ENCODE assay signal across 8 cellular contexts in genomic region chr2:231713738-231714638, GRCh38. TPM values are rescaled to one million over a fixed set of nuclear protein-coding genes. Genes with fewer than 3 reads are reported as not detected.
A peak's percentile ranks its signal among the peaks of the same experiment; 100 is the strongest.
DNase-seq lines count a peak whose midpoint lies in the region; ATAC-seq and TF ChIP-seq lines count a peak whose summit lies in the region.

No MANE protein-coding gene starts in this region.

- DNase-seq in AG10803 (ENCODE audit: low read depth) (peak; percentile 85), NCI-H128 (lab: John Stamatoyannopoulos, UW; ENCODE audit: unreplicated experiment) (peak; percentile 76), SW480 (ENCODE audit: low spot score) (peak; percentile 73), adrenal gland (peak; percentile 88 to 97 (median 93)), heart right ventricle (peak; percentile 88 to 91), prostate gland (ENCODE audit: low spot score) (peak; percentile 86), ureter (ENCODE audit: low spot score) (peak; percentile 87)

- H3K4me1 ChIP-seq in adrenal gland (replicated peaks in 1 of 2), result peaks cover 24 to 45% of the 10 kb centered on the region in 2 donors
- peaks cover 25 to 70% (median 53%) of the 10 kb centered on the region in 9 donors for H3K4me1 ChIP-seq in heart right ventricle
- peaks cover 5% of the 10 kb centered on the region for H3K4me1 ChIP-seq in prostate gland (replicated peaks)

- H3K36me3 ChIP-seq in adrenal gland (replicated peaks in 1 of 2) (peaks cover 0 to 26% of the 10 kb centered on the region in 2 donors), heart right ventricle (peaks cover 0 to 34% (median 13%) of the 10 kb centered on the region in 9 donors), prostate gland (no peaks in the 10 kb centered on the region)

- H3K27me3 ChIP-seq in adrenal gland, result no peaks in the 10 kb centered on the region
- H3K27me3 ChIP-seq in heart right ventricle, result no peaks in the 10 kb centered on the region
- H3K27me3 ChIP-seq in prostate gland (replicated peaks; ENCODE audit: insufficient read depth), result no peaks in the 10 kb centered on the region

- intact Hi-C loops in adrenal gland (cut with DNase I), result loop anchor here (2.0 to 5.0 kb wide), 3 partner anchors 35 to 103 kb away; no protein-coding TSS in a partner anchor
- intact Hi-C loops in heart right ventricle (cut with DNase I), result loop anchor here in 9 of 10 donors (1.0 to 10.0 kb wide), 8 partner anchors 34 to 199 kb away; no protein-coding TSS in a partner anchor
- intact Hi-C loops in prostate gland (cut with DNase I), result loop anchor here (2.0 kb wide), 1 partner anchor 109 kb away; no protein-coding TSS in a partner anchor

- peak overlapping the region in 4 of 5 donors; percentile 35 to 71 (median 67) for H3K27ac ChIP-seq in adrenal gland
- peak overlapping the region in 9 of 10 donors; percentile 17 to 76 (median 54) for H3K27ac ChIP-seq in heart right ventricle
- H3K27ac ChIP-seq in prostate gland, result peak overlapping the region; percentile 35 to 70

- peak in 1 of 2 donors; percentile 51 for TF ChIP-seq POLR2A in adrenal gland (IDR thresholded peaks at IDR 0.05)
- no peak for TF ChIP-seq POLR2A in prostate gland (IDR thresholded peaks at IDR 0.05)

- TF ChIP-seq CTCF in AG10803 (conservative IDR thresholded peaks at IDR 0.05; ENCODE audit: low read length) (peak; percentile 84), adrenal gland (IDR thresholded peaks at IDR 0.05) (peak; percentile 84 to 95 (median 88)), heart right ventricle (IDR thresholded peaks at IDR 0.05) (peak; percentile 86 to 96 (median 95)), prostate gland (IDR thresholded peaks at IDR 0.05) (peak; percentile 91 to 97 (median 96))

- peak; percentile 18 for ATAC-seq in GM19452 (IDR thresholded peaks at IDR 0.05; ENCODE audit: unreplicated experiment)
- peak; percentile 14 to 64 (median 46) for ATAC-seq in heart right ventricle

- no peaks in the 10 kb centered on the region for H3K9me3 ChIP-seq in adrenal gland (replicated peaks in 1 of 3)
- no peaks in the 10 kb centered on the region for H3K9me3 ChIP-seq in heart right ventricle
- H3K9me3 ChIP-seq in prostate gland, result no peaks in the 10 kb centered on the region

- 15 to 43% (median 20%) methylated on average over 7 to 15 of the region's 15 CpGs for WGBS in adrenal gland, 4 donors
- WGBS in heart right ventricle, 2 donors, result 17 to 21% methylated on average over 15 of the region's 15 CpGs
- 17% methylated on average over 15 of the region's 15 CpGs for WGBS in prostate gland

- no peak overlapping the region for H3K4me3 ChIP-seq in AG10803 (ENCODE audit: low read length)
- H3K4me3 ChIP-seq in adrenal gland, result no peak overlapping the region
- H3K4me3 ChIP-seq in heart right ventricle, result no peak overlapping the region
- no peak overlapping the region for H3K4me3 ChIP-seq in prostate gland

RNA-seq across cellular contexts. Expression of gene PTMA, which starts 5.7 kb away (rescaled TPM):
- total RNA-seq in adrenal gland, result 100 to 1,000 TPM; 346 to 719 (median 451) TPM
- polyA plus RNA-seq in adrenal gland, result 1,000 to 10,000 TPM; 1,074 to 1,198 (median 1,079) TPM
- total RNA-seq in heart right ventricle, result 100 to 1,000 TPM; 133 to 348 (median 164) TPM
- 100 to 1,000 TPM; 567 to 626 TPM for polyA plus RNA-seq in heart right ventricle
- total RNA-seq in prostate gland, result 100 to 1,000 TPM; 418 to 613 TPM
- total RNA-seq in ureter, result 1,016 TPM
